In the genomic region with DNA sequence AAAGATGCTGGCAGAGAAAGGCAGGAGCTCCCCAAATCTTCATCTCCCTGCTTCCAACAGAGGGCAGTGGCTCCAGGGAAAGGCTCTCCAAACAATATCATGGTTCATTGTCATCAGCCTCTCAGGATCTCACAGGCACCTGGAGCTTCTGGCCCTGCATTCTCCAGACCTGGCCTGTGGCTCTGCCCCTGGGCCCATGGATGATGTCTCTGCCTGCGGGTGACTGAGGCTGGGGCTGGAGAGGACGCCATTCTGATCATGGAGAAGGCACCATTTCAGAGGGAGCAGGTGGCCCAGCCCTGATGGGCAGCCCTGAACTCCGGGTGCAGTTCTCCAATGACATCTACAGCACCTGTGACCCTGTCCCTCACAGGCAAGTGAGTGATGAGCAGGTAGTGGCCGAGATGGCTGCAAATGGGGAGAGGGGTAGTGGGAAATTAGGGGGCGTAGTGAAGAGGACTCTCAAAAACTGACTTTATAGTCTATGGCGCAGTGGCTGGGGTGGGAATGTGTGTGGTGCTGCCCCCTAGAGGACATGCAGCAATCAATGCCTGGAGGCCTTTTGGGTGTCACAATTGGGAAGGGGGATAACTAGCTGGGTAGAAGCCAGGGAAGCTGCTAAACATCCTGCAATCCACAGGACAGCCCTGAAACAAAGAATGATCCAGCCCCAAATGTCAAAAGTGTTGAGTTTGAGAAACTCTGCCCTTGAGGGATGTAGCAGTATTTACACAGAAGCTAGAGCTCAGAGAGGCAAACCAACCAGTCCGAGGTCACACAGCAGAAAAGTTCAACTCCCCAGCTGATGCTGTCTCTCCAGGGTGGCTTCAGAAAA, we compare ENCODE assay signal across 8 cellular contexts. TPM values are rescaled to one million over a fixed set of nuclear protein-coding genes. Genes with fewer than 3 reads are reported as not detected.
DNase-seq lines count a peak whose midpoint lies in the region; ATAC-seq, FAIRE-seq and TF ChIP-seq lines count a peak whose summit lies in the region.

No MANE protein-coding gene starts in this region.

- CTCF ChIA-PET in MCF 10A (lab: Yijun Ruan, JAX): interaction anchor here (0.6 to 5.4 kb wide), 27 partner anchors 11 to 478 kb away, joined by 3 to 147 read pairs (median 4); no protein-coding TSS in a partner anchor

- peak overlapping the region; percentile 91 for H3K4me3 Mint-ChIP-seq in MCF 10A (ENCODE audit: unreplicated experiment)

- H3K27ac ChIP-seq in SJSA1: peak overlapping the region; percentile 21

- no peak for ATAC-seq in HG03159 (IDR thresholded peaks at IDR 0.05; ENCODE audit: unreplicated experiment)

- peaks cover 37% of the 10 kb centered on the region for H3K4me1 ChIP-seq in SJSA1 (replicated peaks)

- H3K36me3 ChIP-seq in SJSA1: peaks cover 24% of the 10 kb centered on the region
- no peaks in the 10 kb centered on the region for H3K36me3 ChIP-seq in kidney epithelial cell (ENCODE audit: control insufficient read depth, insufficient read depth, low read length)

- DNase-seq in A172 (ENCODE audit: low spot score) (peak; percentile 53), GM12891 (ENCODE audit: insufficient read length, low spot score) (peak; percentile 43), SJSA1 (ENCODE audit: low read depth in 1 of 2, low spot score in 2 of 2) (peak in 1 of 2 experiments; percentile 44), MCF 10A (ENCODE audit: unreplicated experiment) (peak; percentile 76), kidney epithelial cell (ENCODE audit: low read depth) (no peak), MV-4-11 (lab: John Stamatoyannopoulos, UW) (no peak)
- peak; percentile 21 for DNase-seq in stimulated activated CD8-positive, alpha-beta memory T cell treated with anti-CD3 and anti-CD28 coated beads, Interleukin-4, amount 100 ng/mL, for 24 hours (ENCODE audit: low read depth)

- no peaks in the 10 kb centered on the region for H3K9me3 Mint-ChIP-seq in MCF 10A (ENCODE audit: unreplicated experiment)

- no peaks in the 10 kb centered on the region for H3K9me3 ChIP-seq in SJSA1 (replicated peaks)

- intact Hi-C loops in MCF 10A (cut with micrococcal nuclease): loop anchor here (5.0 kb wide), 2 partner anchors 159 to 264 kb away; partner anchors contain the start of gene STK10

- H3K27me3 ChIP-seq in SJSA1 (replicated peaks) (no peaks in the 10 kb centered on the region), kidney epithelial cell (ENCODE audit: control insufficient read depth, insufficient read depth, low read length) (no peaks in the 10 kb centered on the region)

- no peak for TF ChIP-seq POLR2A in GM12891 (IDR thresholded peaks at IDR 0.05; ENCODE audit: low read depth, low read length)

- TF ChIP-seq CTCF in MCF 10A (IDR thresholded peaks at IDR 0.05; ENCODE audit: unreplicated experiment) (peak; percentile 88), kidney epithelial cell (IDR thresholded peaks at IDR 0.05; ENCODE audit: insufficient read depth, low read length, poor library complexity, severe bottlenecking) (peak; percentile 66)

- H3K4me3 ChIP-seq in SJSA1 (no peak overlapping the region), kidney epithelial cell (ENCODE audit: low read depth, low read length) (no peak overlapping the region)

- BruUV-seq in MCF 10A (replicated peaks; lab: Mats Ljungman, UMichigan): no TSS peak

- peaks cover 22% of the 10 kb centered on the region for H3K36me3 Mint-ChIP-seq in MCF 10A (ENCODE audit: insufficient read depth, unreplicated experiment)

- H3K4me1 Mint-ChIP-seq in MCF 10A (ENCODE audit: insufficient read depth, unreplicated experiment): peaks cover 41% of the 10 kb centered on the region

- POLR2A ChIA-PET in MCF 10A (lab: Yijun Ruan, JAX): interaction anchor here (0.6 to 7.4 kb wide), 11 partner anchors 8 to 877 kb away, joined by 3 to 305 read pairs (median 4); partner anchors contain the start of gene STC2

- no peaks in the 10 kb centered on the region for H3K27me3 Mint-ChIP-seq in MCF 10A (ENCODE audit: insufficient read depth, unreplicated experiment)

- no peak overlapping the region for H3K27ac Mint-ChIP-seq in MCF 10A (ENCODE audit: low read depth, unreplicated experiment)

- no peak for FAIRE-seq in GM12891 (lab: Jason Lieb, UNC)

TF ChIP-seq in GM12891, 5 proteins besides CTCF, POLR2A, EP300 and RAD21:
- no peak for TF ChIP-seq POU2F2 (IDR thresholded peaks at IDR 0.05; ENCODE audit: low read depth, low read length)
- TF ChIP-seq SPI1 (IDR thresholded peaks at IDR 0.05; ENCODE audit: low read depth, low read length): no peak
- TF ChIP-seq POLR2AphosphoS5 (IDR thresholded peaks at IDR 0.05; ENCODE audit: low read depth, low read length): no peak
- no peak for TF ChIP-seq TAF1 (IDR thresholded peaks at IDR 0.05; ENCODE audit: low read depth, low read length)
- TF ChIP-seq PAX5 (IDR thresholded peaks at IDR 0.05; ENCODE audit: insufficient read depth, low read length, severe bottlenecking): no peak

RNA-seq across cellular contexts. Expression of gene SH3PXD2B, which starts 3.2 kb away (rescaled TPM):
- 13.1 and 15.0 TPM in 2 replicates for total RNA-seq in A172 (2014; rRNA removed; shearing (Covaris generic))
- polyA plus RNA-seq in GM12891 (2012; ENCODE audit: low read depth, missing spikeins): 0.06 TPM
- 23.2 and 32.3 TPM in 2 replicates for total RNA-seq in SJSA1 (2014; rRNA removed; shearing (Covaris generic))
- total RNA-seq in MCF 10A (2022): 34.1 and 42.3 TPM in 2 replicates
- total RNA-seq in kidney epithelial cell: 57.4 and 62.4 TPM in 2 replicates

Comparison
In these comparisons a context has a peak if more than half of its experiments do, and no peak if none do; other contexts are left out.
1. DNase-seq: peak in A172 (single experiment), GM12891 (single experiment), MCF 10A (single experiment) and stimulated activated CD8-positive, alpha-beta memory T cell treated with anti-CD3 and anti-CD28 coated beads, Interleukin-4, amount 100 ng/mL, for 24 hours (single experiment); none in kidney epithelial cell (single experiment) and MV-4-11 (single experiment).